ENCODE assay signal across 30 cellular contexts in genomic region chr12:124157416-124157815, GRCh38.
"Had no signal": no experiment of that assay in that cellular context is flagged by ENCODE, and none has a peak within 500 bp of the region (broad histone marks: within the 10 kb centered on the region; RNA-seq: fewer than 3 reads in every experiment).

No MANE protein-coding gene starts in this region.

- ATAC-seq: activated naive CD8-positive, alpha-beta T cell treated with anti-CD3 and anti-CD28 coated beads, Interleukin-2, amount 50 U/mL, for 24 hours; activated T-cell treated with anti-CD3 and anti-CD28 coated beads, Interleukin-2, amount 50 U/mL, for 4 hours; PC-3 had no signal

- H3K27me3 Mint-ChIP-seq: activated naive CD8-positive, alpha-beta T cell; brain had no signal

- H3K9ac ChIP-seq: KMS-11 had no signal

- H3K27me3 ChIP-seq: Peyer's patch had no signal

- H3K36me3 Mint-ChIP-seq: activated CD4-positive, alpha-beta memory T cell treated with anti-CD3 and anti-CD28 coated beads for 36 hours; activated naive CD4-positive, alpha-beta T cell treated with anti-CD3 and anti-CD28 coated beads, Interleukin-2, amount 10 ng/mL, durations not matched to agents 7 days and 5 days; activated naive CD8-positive, alpha-beta T cell had no signal

- H3K36me3 ChIP-seq: Peyer's patch had no signal

- H3K27ac Mint-ChIP-seq: activated B cell treated with CpG ODN at 0.5 μM for 24 hours; activated CD4-positive, alpha-beta memory T cell treated with anti-CD3 and anti-CD28 coated beads for 36 hours; activated naive CD4-positive, alpha-beta T cell treated with anti-CD3 and anti-CD28 coated beads, Interleukin-2, amount 10 ng/mL, durations not matched to agents 7 days and 5 days; activated naive CD8-positive, alpha-beta T cell; activated naive CD8-positive, alpha-beta T cell treated with anti-CD3 and anti-CD28 coated beads, Interleukin-2, amount 50 U/mL, for 24 hours; activated T-helper 1 cell treated with anti-CD3 and anti-CD28 coated beads, Interleukin-12 subunit alpha, Interleukin-12 subunit beta, Interleukin-2, Interleukin-4 antibody, amounts not matched to agents 30 ng/mL and 10 ng/mL and 1 ng/mL, durations not matched to agents 14 hours and 24 hours and 36 hours had no signal

- H3K27ac ChIP-seq: KMS-11, Peyer's patch, VCaP had no signal

- H3K4me3 ChIP-seq: Peyer's patch had no signal

- H3K9me3 ChIP-seq: Peyer's patch had no signal

- DNase-seq: activated B cell treated with CpG ODN at 0.5 μM for 24 hours; activated CD4-positive, alpha-beta memory T cell treated with anti-CD3 and anti-CD28 coated beads for 36 hours; activated CD4-positive, alpha-beta T cell treated with anti-CD3 and anti-CD28 coated beads for 4 hours; activated CD4-positive, alpha-beta T cell treated with anti-CD3 and anti-CD28 coated beads, Interleukin-2, amount 50 U/mL, for 1 hour; activated CD4-positive, CD25-positive, alpha-beta regulatory T cell treated with anti-CD3 and anti-CD28 coated beads, Interleukin-2, amount 50 U/mL, for 72 hours; activated CD8-positive, alpha-beta memory T cell treated with anti-CD3 and anti-CD28 coated beads, Interleukin-2, amount 50 U/mL, for 4 hours; activated gamma-delta T cell treated with Interleukin-2 at 50 U/mL for 16 hours; activated naive CD4-positive, alpha-beta T cell treated with anti-CD3 and anti-CD28 coated beads, Interleukin-2, amount 10 ng/mL, durations not matched to agents 7 days and 5 days; activated naive CD8-positive, alpha-beta T cell treated with anti-CD3 and anti-CD28 coated beads, Interleukin-2, amount 50 U/mL, for 24 hours; activated T-cell treated with anti-CD3 and anti-CD28 coated beads for 4 hours; activated T-cell treated with anti-CD3 and anti-CD28 coated beads, Interleukin-2, amount 50 U/mL, for 4 hours; anterior cingulate cortex; NCI-H1436 treated with DMSO at 0.1 percent for 48 hours; NCI-H1694 treated with DMSO at 0.1 percent for 48 hours; NCI-H2029; NCI-H345; NCI-H524 treated with DMSO at 0.1 percent for 48 hours; PC-3; Peyer's patch; RPMI8226; SHP77 treated with DMSO at 0.1 percent for 48 hours; SW 1271; T-helper 1 cell; T-helper 2 cell; T-helper 9 cell had no signal

- H3K9me3 Mint-ChIP-seq: activated B cell treated with CpG ODN at 0.5 μM for 24 hours; activated CD4-positive, alpha-beta memory T cell treated with anti-CD3 and anti-CD28 coated beads for 36 hours; activated naive CD4-positive, alpha-beta T cell treated with anti-CD3 and anti-CD28 coated beads, Interleukin-2, amount 10 ng/mL, durations not matched to agents 7 days and 5 days; activated naive CD8-positive, alpha-beta T cell treated with anti-CD3 and anti-CD28 coated beads, Interleukin-2, amount 50 U/mL, for 24 hours; activated T-cell treated with anti-CD3 and anti-CD28 coated beads, Interleukin-2, amount 50 U/mL, for 4 hours; activated T-helper 1 cell treated with anti-CD3 and anti-CD28 coated beads, Interleukin-12 subunit alpha, Interleukin-12 subunit beta, Interleukin-2, Interleukin-4 antibody, amounts not matched to agents 30 ng/mL and 10 ng/mL and 1 ng/mL, durations not matched to agents 14 hours and 24 hours and 36 hours had no signal

- H3K4me1 Mint-ChIP-seq: activated B cell treated with CpG ODN at 0.5 μM for 24 hours; activated naive CD4-positive, alpha-beta T cell treated with anti-CD3 and anti-CD28 coated beads, Interleukin-2, amount 10 ng/mL, durations not matched to agents 7 days and 5 days; activated naive CD8-positive, alpha-beta T cell treated with anti-CD3 and anti-CD28 coated beads, Interleukin-2, amount 50 U/mL, for 24 hours had no signal

- H3K4me1 ChIP-seq: Peyer's patch had no signal

- H3K4me3 Mint-ChIP-seq: activated B cell treated with CpG ODN at 0.5 μM for 24 hours; activated CD4-positive, alpha-beta memory T cell treated with anti-CD3 and anti-CD28 coated beads for 36 hours; activated naive CD4-positive, alpha-beta T cell treated with anti-CD3 and anti-CD28 coated beads, Interleukin-2, amount 10 ng/mL, durations not matched to agents 7 days and 5 days; activated naive CD8-positive, alpha-beta T cell; activated naive CD8-positive, alpha-beta T cell treated with anti-CD3 and anti-CD28 coated beads, Interleukin-2, amount 50 U/mL, for 24 hours; activated T-cell treated with anti-CD3 and anti-CD28 coated beads, Interleukin-2, amount 50 U/mL, for 4 hours; activated T-helper 1 cell treated with anti-CD3 and anti-CD28 coated beads, Interleukin-12 subunit alpha, Interleukin-12 subunit beta, Interleukin-2, Interleukin-4 antibody, amounts not matched to agents 30 ng/mL and 10 ng/mL and 1 ng/mL, durations not matched to agents 14 hours and 24 hours and 36 hours; brain had no signal

- H3K4me2 ChIP-seq: KMS-11 had no signal
